Comparison of ENCODE assay signal across 7 cellular contexts in genomic region chr5:91332267-91333044, GRCh38. TPM values are rescaled to one million over a fixed set of nuclear protein-coding genes. Genes with fewer than 3 reads are reported as not detected.
A peak's percentile ranks its signal among the peaks of the same experiment; 100 is the strongest.
DNase-seq lines count a peak whose midpoint lies in the region; ATAC-seq and TF ChIP-seq lines count a peak whose summit lies in the region.

No MANE protein-coding gene starts in this region.

- peaks cover 6% of the 10 kb centered on the region for H3K4me1 ChIP-seq in osteoblast (ENCODE audit: insufficient read depth, low read length)

- CTCF ChIA-PET in GM10248 (lab: Yijun Ruan, JAX) = interaction anchor here (1.1 to 1.2 kb wide), 2 partner anchors 10 to 15 kb away, joined by 3 read pairs; no protein-coding TSS in a partner anchor

- peaks cover 23% of the 10 kb centered on the region for H3K4me1 Mint-ChIP-seq in activated naive CD8-positive, alpha-beta T cell treated with anti-CD3 and anti-CD28 coated beads, Interleukin-2, amount 10 ng/mL, durations not matched to agents 7 days and 5 days

- no peaks in the 10 kb centered on the region for H3K36me3 Mint-ChIP-seq in activated naive CD8-positive, alpha-beta T cell treated with anti-CD3 and anti-CD28 coated beads, Interleukin-2, amount 10 ng/mL, durations not matched to agents 7 days and 5 days

- no peaks in the 10 kb centered on the region for H3K36me3 ChIP-seq in osteoblast (ENCODE audit: insufficient read depth, low read length)

- H2AFZ ChIP-seq in osteoblast (ENCODE audit: low read length) = peak overlapping the region; percentile 64

- ATAC-seq in GM21367 (IDR thresholded peaks at IDR 0.05; ENCODE audit: unreplicated experiment) (peak; percentile 84), HG03521 (IDR thresholded peaks at IDR 0.05; ENCODE audit: unreplicated experiment) (peak; percentile 81), HG02588 (IDR thresholded peaks at IDR 0.05; ENCODE audit: unreplicated experiment) (no peak)
- ATAC-seq in activated naive CD8-positive, alpha-beta T cell treated with anti-CD3 and anti-CD28 coated beads, Interleukin-2, amount 10 ng/mL, durations not matched to agents 7 days and 5 days (ENCODE audit: low read depth) = peak; percentile 85

- POLR2A ChIA-PET in activated naive CD8-positive, alpha-beta T cell treated with anti-CD3 and anti-CD28 coated beads, Interleukin-2, amount 10 ng/mL, durations not matched to agents 7 days and 5 days (lab: Charles Lee) = interaction anchor here (0.6 to 1.2 kb wide), 3 partner anchors 48 to 124 kb away, joined by 5 to 13 read pairs (median 6); partner anchors contain the start of gene ARRDC3
- POLR2A ChIA-PET in GM10248 (lab: Yijun Ruan, JAX) = no interaction called here

- no peaks in the 10 kb centered on the region for H3K9me3 Mint-ChIP-seq in activated naive CD8-positive, alpha-beta T cell treated with anti-CD3 and anti-CD28 coated beads, Interleukin-2, amount 10 ng/mL, durations not matched to agents 7 days and 5 days

- H3K27ac ChIP-seq in osteoblast (ENCODE audit: low read depth, low read length) = no peak overlapping the region

- H3K27ac Mint-ChIP-seq in activated naive CD8-positive, alpha-beta T cell treated with anti-CD3 and anti-CD28 coated beads, Interleukin-2, amount 10 ng/mL, durations not matched to agents 7 days and 5 days = peak overlapping the region; percentile 35

- H3K79me2 ChIP-seq in osteoblast (ENCODE audit: insufficient read depth, low read length) = no peaks in the 10 kb centered on the region

- H3K27me3 ChIP-seq in osteoblast (ENCODE audit: insufficient read depth, low read length) = no peaks in the 10 kb centered on the region

- H3K27me3 Mint-ChIP-seq in activated naive CD8-positive, alpha-beta T cell treated with anti-CD3 and anti-CD28 coated beads, Interleukin-2, amount 10 ng/mL, durations not matched to agents 7 days and 5 days = no peaks in the 10 kb centered on the region

- TF ChIP-seq CTCF in osteoblast (IDR thresholded peaks at IDR 0.05; ENCODE audit: extremely low read depth, low read depth, low read length) (no peak), GM10248 (IDR thresholded peaks at IDR 0.05; ENCODE audit: control extremely low read depth, extremely low read depth, low read depth, missing control alignments) (no peak)

- DNase-seq in activated naive CD8-positive, alpha-beta T cell treated with anti-CD3 and anti-CD28 coated beads, Interleukin-2, amount 10 ng/mL, durations not matched to agents 7 days and 5 days = no peak
- no peak for DNase-seq in osteoblast (ENCODE audit: insufficient read length, low spot score, missing footprints)
- no peak for DNase-seq in T1000 (lab: John Stamatoyannopoulos, UW)
- no peak for DNase-seq in GM10248 (ENCODE audit: extremely low spot score)

- H3K4me3 Mint-ChIP-seq in activated naive CD8-positive, alpha-beta T cell treated with anti-CD3 and anti-CD28 coated beads, Interleukin-2, amount 10 ng/mL, durations not matched to agents 7 days and 5 days = peak overlapping the region; percentile 18

- no peak overlapping the region for H3K4me2 ChIP-seq in osteoblast (ENCODE audit: insufficient read depth, low read length)

- no peaks in the 10 kb centered on the region for H3K9me3 ChIP-seq in osteoblast (ENCODE audit: low read depth, low read length)

- no peak overlapping the region for H3K4me3 ChIP-seq in osteoblast (ENCODE audit: insufficient read depth, low read length)

- no peaks in the 10 kb centered on the region for H4K20me1 ChIP-seq in osteoblast (ENCODE audit: insufficient read depth, low read length)

RNA-seq across cellular contexts. Expression of gene ARRDC3, which starts 50.7 kb away (rescaled TPM):
- total RNA-seq in activated naive CD8-positive, alpha-beta T cell treated with anti-CD3 and anti-CD28 coated beads, Interleukin-2, amount 10 ng/mL, durations not matched to agents 7 days and 5 days = 10 to 100 TPM; 87.3 to 90.6 TPM
- total RNA-seq in osteoblast = 93.1 and 101 TPM in 2 replicates
